Comparison of ENCODE assay signal across 16 cellular contexts in the genomic region with DNA sequence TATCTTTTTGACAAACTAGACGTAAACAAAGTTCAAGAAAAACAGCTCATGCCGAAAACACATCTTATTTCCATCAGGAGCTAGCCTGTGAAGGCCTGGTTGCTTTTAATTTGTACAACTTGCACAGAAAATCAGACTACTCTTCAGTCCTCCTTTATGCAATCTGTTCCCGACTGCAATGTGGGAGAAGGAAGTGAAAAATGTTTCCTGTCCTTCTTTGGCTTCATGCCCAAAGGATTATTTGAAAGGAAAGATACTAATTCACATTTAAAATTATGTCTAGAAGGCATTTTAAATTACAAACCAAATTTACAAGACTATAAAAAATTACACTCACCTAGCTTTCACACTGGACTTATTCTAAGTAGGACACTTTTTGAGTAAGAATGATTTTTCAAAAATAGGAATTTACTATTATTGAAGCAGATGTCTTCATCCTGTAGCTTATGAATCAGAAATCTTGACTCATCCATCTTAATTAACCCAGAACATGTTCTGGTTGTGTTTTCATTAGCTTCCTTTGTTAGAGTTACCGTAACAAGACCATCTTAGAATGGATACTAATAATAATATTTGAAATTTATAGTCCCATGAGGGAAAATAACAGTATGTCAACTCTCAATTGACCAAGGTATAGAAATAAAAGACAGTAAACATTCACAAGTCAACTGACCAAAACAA.
DNase-seq lines count a peak whose midpoint lies in the region; ATAC-seq and TF ChIP-seq lines count a peak whose summit lies in the region.
"Had no signal": no experiment of that assay in that cellular context is flagged by ENCODE, and none has a peak within 500 bp of the region (broad histone marks: within the 10 kb centered on the region; RNA-seq: fewer than 3 reads in every experiment).

No MANE protein-coding gene starts in this region.

- DNase-seq in GM23248 (peak; percentile 53), RPMI7951 (ENCODE audit: low read depth) (peak; percentile 26), fibroblast of mammary gland (ENCODE audit: low read depth) (peak; percentile 79), lower lobe of right lung (no peak), uterus (no peak)
- DNase-seq: activated gamma-delta T cell; DND-41; effector memory CD4-positive, alpha-beta T cell; NCI-H2227 treated with DMSO at 0.1 percent for 48 hours; thyroid gland; WERI-Rb-1 had no signal

- peak overlapping the region; percentile 73 to 86 (median 84) for H3K27ac Mint-ChIP-seq in nephron

- intact Hi-C loops in lower lobe of right lung (cut with DNase I) = no loop called here
- intact Hi-C loops in uterus (cut with DNase I; ENCODE audit: low total_unique reads) = no loop called here

- no peaks in the 10 kb centered on the region for H3K79me2 ChIP-seq in GM23248 (ENCODE audit: insufficient read depth)

- TF ChIP-seq POLR2A in uterus (IDR thresholded peaks at IDR 0.05) = no peak

- H4K20me1 ChIP-seq in GM23248 (ENCODE audit: insufficient read depth) = no peaks in the 10 kb centered on the region
- H4K20me1 ChIP-seq: BLaER1 treated with 17β-estradiol and CSF1 and Interleukin-3, amounts not matched to agents 10 nM and 100 nM had no signal

- H3K27me3 ChIP-seq in GM23248 (replicated peaks; ENCODE audit: insufficient read depth) (no peaks in the 10 kb centered on the region), lower lobe of right lung (ENCODE audit: low read depth) (no peaks in the 10 kb centered on the region), uterus (no peaks in the 10 kb centered on the region)
- H3K27me3 ChIP-seq: BLaER1 treated with 17β-estradiol and CSF1 and Interleukin-3, amounts not matched to agents 10 nM and 100 nM; thyroid gland had no signal

- H3K9me3 ChIP-seq in GM23248 (ENCODE audit: low read depth) (no peaks in the 10 kb centered on the region), lower lobe of right lung (no peaks in the 10 kb centered on the region), uterus (no peaks in the 10 kb centered on the region)
- H3K9me3 ChIP-seq: thyroid gland had no signal

- H3F3A ChIP-seq in GM23248 (ENCODE audit: insufficient read depth) = peaks cover 18% of the 10 kb centered on the region

- peaks cover 8% of the 10 kb centered on the region for H3K36me3 Mint-ChIP-seq in nephron (ENCODE audit: low read depth)

- H3K4me2 ChIP-seq in GM23248 (ENCODE audit: unreplicated experiment) = peak overlapping the region; percentile 41

- H3K9ac ChIP-seq in GM23248 = no peak overlapping the region
- H3K9ac ChIP-seq: BLaER1 treated with 17β-estradiol and CSF1 and Interleukin-3, amounts not matched to agents 10 nM and 100 nM had no signal

- ATAC-seq in lower lobe of right lung (no peak), GM18870 (IDR thresholded peaks at IDR 0.05; ENCODE audit: unreplicated experiment) (no peak), GM18517 (IDR thresholded peaks at IDR 0.05; ENCODE audit: unreplicated experiment) (no peak)

- H2AFZ ChIP-seq in GM23248 = peak overlapping the region; percentile 16; the same call in 1 of the 2 replicates

- TF ChIP-seq CTCF in fibroblast of mammary gland (conservative IDR thresholded peaks at IDR 0.05; ENCODE audit: control insufficient read depth, insufficient read depth, low read depth, low read length) (no peak), nephron (IDR thresholded peaks at IDR 0.05; ENCODE audit: unreplicated experiment in 3 of 3) (no peak), lower lobe of right lung (IDR thresholded peaks at IDR 0.05) (no peak), uterus (IDR thresholded peaks at IDR 0.05) (no peak)

- no peaks in the 10 kb centered on the region for H3K27me3 Mint-ChIP-seq in nephron (ENCODE audit: low read depth)
- H3K27me3 Mint-ChIP-seq: brain had no signal

- peaks cover 15% of the 10 kb centered on the region for H3K4me1 ChIP-seq in GM23248 (ENCODE audit: insufficient read depth)
- H3K4me1 ChIP-seq in lower lobe of right lung = no peaks in the 10 kb centered on the region
- no peaks in the 10 kb centered on the region for H3K4me1 ChIP-seq in uterus
- H3K4me1 ChIP-seq: thyroid gland had no signal

- H3K9me2 ChIP-seq in GM23248 (ENCODE audit: insufficient read depth) = no peaks in the 10 kb centered on the region; the same call in 1 of the 2 replicates

- 9 to 17% methylated on average over 4 of the region's 4 CpGs for WGBS in GM23248 (ENCODE audit: low coverage in 1 of 2, low lambda C conversion rate in 2 of 2, missing lambda C conversion rate in 2 of 2), 2 experiments

- peak overlapping the region; percentile 6; the same call in 1 of the 2 replicates for H3K27ac ChIP-seq in GM23248
- H3K27ac ChIP-seq in lower lobe of right lung = no peak overlapping the region
- H3K27ac ChIP-seq in uterus = no peak overlapping the region
- H3K27ac ChIP-seq: BLaER1 treated with 17β-estradiol and CSF1 and Interleukin-3, amounts not matched to agents 10 nM and 100 nM; thyroid gland; WERI-Rb-1 had no signal

- H3K4me3 ChIP-seq in GM23248 (peak overlapping the region; percentile 3; the same call in 1 of the 2 replicates), fibroblast of mammary gland (ENCODE audit: control insufficient read depth, low read depth, low read length) (no peak overlapping the region), lower lobe of right lung (no peak overlapping the region), uterus (no peak overlapping the region)
- H3K4me3 ChIP-seq: BLaER1 treated with 17β-estradiol and CSF1 and Interleukin-3, amounts not matched to agents 10 nM and 100 nM; thyroid gland had no signal

- in situ Hi-C loops in GM23248 (cut with MboI) = no loop called here

- peaks cover 41% of the 10 kb centered on the region for H3K4me1 Mint-ChIP-seq in nephron
- H3K4me1 Mint-ChIP-seq: brain had no signal

- H3K4me3 Mint-ChIP-seq in nephron = no peak overlapping the region
- H3K4me3 Mint-ChIP-seq: brain had no signal

- H3K9me3 Mint-ChIP-seq in nephron = peaks cover 7% of the 10 kb centered on the region

- H3K36me3 ChIP-seq in GM23248 (ENCODE audit: low read depth) = peaks cover 9% of the 10 kb centered on the region; the same call in 1 of the 2 replicates
- no peaks in the 10 kb centered on the region for H3K36me3 ChIP-seq in lower lobe of right lung
- H3K36me3 ChIP-seq in uterus = no peaks in the 10 kb centered on the region
- H3K36me3 ChIP-seq: BLaER1 treated with 17β-estradiol and CSF1 and Interleukin-3, amounts not matched to agents 10 nM and 100 nM; thyroid gland; WERI-Rb-1 had no signal

Comparison
In these comparisons a context has a peak if more than half of its experiments do, and no peak if none do; other contexts are left out.
1. DNase-seq: peak in GM23248 (single experiment), RPMI7951 (single experiment) and fibroblast of mammary gland (single experiment); none in lower lobe of right lung (single experiment) and uterus (0 of 2).